9 cellular contexts compared by ENCODE assay signal in genomic region chr6:33789550-33789895, GRCh38. TPM values are rescaled to one million over a fixed set of nuclear protein-coding genes. Genes with fewer than 3 reads are reported as not detected.
DNase-seq lines count a peak whose midpoint lies in the region; ATAC-seq and TF ChIP-seq lines count a peak whose summit lies in the region.
"Had no signal": no experiment of that assay in that cellular context is flagged by ENCODE, and none has a peak within 500 bp of the region (broad histone marks: within the 10 kb centered on the region; RNA-seq: fewer than 3 reads in every experiment).

No MANE protein-coding gene starts in this region.

- H3K9ac ChIP-seq in KMS-11 = no peak overlapping the region

- peak overlapping the region; percentile 72 to 89 (median 84) for H3K4me3 Mint-ChIP-seq in naive thymus-derived CD4-positive, alpha-beta T cell

- intact Hi-C loops in naive thymus-derived CD4-positive, alpha-beta T cell (cut with micrococcal nuclease) = loop anchor here (1.0 to 10.0 kb wide), 16 partner anchors 19 to 1661 kb away; partner anchors contain the start of genes UQCC2 (in 2 of the 2), ZBTB9 (in 2 of the 2), ANKS1A (in 1 of the 2) and ATF6B (in 1 of the 2)

- H3K4me1 ChIP-seq in ACC112 (ENCODE audit: control insufficient read depth, insufficient read depth, low read length, unreplicated experiment) (peaks cover 36% of the 10 kb centered on the region), KMS-11 (ENCODE audit: low read depth, poor library complexity, severe bottlenecking) (peaks cover 13% of the 10 kb centered on the region)
- H3K4me1 ChIP-seq in naive thymus-derived CD4-positive, alpha-beta T cell (ENCODE audit: control insufficient read depth in 2 of 2, insufficient read depth in 2 of 2, low read length in 2 of 2) = peaks cover 37 to 40% of the 10 kb centered on the region in 2 donors

- CTCF ChIA-PET in naive thymus-derived CD4-positive, alpha-beta T cell (lab: Charles Lee) = no interaction called here

- H3K27ac Mint-ChIP-seq in naive thymus-derived CD4-positive, alpha-beta T cell = peak overlapping the region; percentile 47 to 92 (median 84)

- H4K20me1 ChIP-seq in KMS-11 (ENCODE audit: insufficient read depth) = no peaks in the 10 kb centered on the region

- 0 out of 2 replicates have a peak, but pooled peaks cover 7% of the 10 kb centered on the region for H3K36me3 ChIP-seq in ACC112 (ENCODE audit: insufficient read depth, low read length)
- no peaks in the 10 kb centered on the region for H3K36me3 ChIP-seq in KMS-11 (ENCODE audit: insufficient read depth)
- peaks cover 0 to 24% (median 0%) of the 10 kb centered on the region in 3 experiments for H3K36me3 ChIP-seq in naive thymus-derived CD4-positive, alpha-beta T cell (ENCODE audit: control insufficient read depth in 2 of 3, insufficient read depth in 3 of 3, low read length in 3 of 3)

- H3K9me3 ChIP-seq in naive thymus-derived CD4-positive, alpha-beta T cell (ENCODE audit: control insufficient read depth in 2 of 3, low read length in 3 of 3) = no peaks in the 10 kb centered on the region

- peak overlapping the region; percentile 77 for H3K27ac ChIP-seq in ACC112 (ENCODE audit: low read depth, low read length)
- no peak overlapping the region for H3K27ac ChIP-seq in KMS-11
- no peak overlapping the region for H3K27ac ChIP-seq in naive thymus-derived CD4-positive, alpha-beta T cell (ENCODE audit: low read depth, low read length)

- peaks cover 10 to 21% (median 13%) of the 10 kb centered on the region in 5 donors for H3K36me3 Mint-ChIP-seq in naive thymus-derived CD4-positive, alpha-beta T cell

- peaks cover 0 to 2% (median 0%) of the 10 kb centered on the region in 11 donors for H3K9me3 Mint-ChIP-seq in naive thymus-derived CD4-positive, alpha-beta T cell

- POLR2A ChIA-PET in naive thymus-derived CD4-positive, alpha-beta T cell (lab: Charles Lee) = interaction anchor here (1.0 to 2.8 kb wide), 5 partner anchors 20 to 209 kb away, joined by 3 to 8 read pairs (median 4); partner anchors contain the start of genes BAK1 and UQCC2

- H3K27me3 Mint-ChIP-seq in naive thymus-derived CD4-positive, alpha-beta T cell = peaks cover 0 to 25% (median 0%) of the 10 kb centered on the region in 5 donors

- no peak for ATAC-seq in naive thymus-derived CD4-positive, alpha-beta T cell
- no peak for ATAC-seq in HG03097 (IDR thresholded peaks at IDR 0.05; ENCODE audit: low FRiP score, unreplicated experiment)

- DNase-seq in choroid plexus epithelial cell (ENCODE audit: low read depth) = no peak
- no peak for DNase-seq in naive thymus-derived CD4-positive, alpha-beta T cell
- DNase-seq in NAMALWA (ENCODE audit: low spot score) = no peak
- no peak for DNase-seq in NCI-H345 treated with DMSO at 0.1 percent for 48 hours (lab: John Stamatoyannopoulos, UW; ENCODE audit: unreplicated experiment)
- no peak for DNase-seq in NCI-H2029 treated with DMSO at 0.1 percent for 48 hours (lab: John Stamatoyannopoulos, UW)

- H3K4me1 Mint-ChIP-seq in naive thymus-derived CD4-positive, alpha-beta T cell = peaks cover 40 to 50% (median 45%) of the 10 kb centered on the region in 7 donors

- H2AFZ ChIP-seq in ACC112 (ENCODE audit: low read length, unreplicated experiment) = peak overlapping the region; percentile 98
- peak overlapping the region; percentile 68 for H2AFZ ChIP-seq in KMS-11 (ENCODE audit: low read depth)

- no peak for TF ChIP-seq CTCF in KMS-11 (conservative IDR thresholded peaks at IDR 0.05; ENCODE audit: low read depth, low read length)
- TF ChIP-seq CTCF in choroid plexus epithelial cell (conservative IDR thresholded peaks at IDR 0.05; ENCODE audit: low read depth, low read length) = no peak

- H3K79me2 ChIP-seq in ACC112 (ENCODE audit: control insufficient read depth, insufficient read depth, low read length, unreplicated experiment) (peaks cover 46% of the 10 kb centered on the region), KMS-11 (ENCODE audit: insufficient read depth, low read depth) (peaks cover 12% of the 10 kb centered on the region; the same call in 1 of the 2 replicates)

- H3K27me3 ChIP-seq in ACC112 (ENCODE audit: insufficient read depth, low read length) (peaks cover 13% of the 10 kb centered on the region), KMS-11 (ENCODE audit: insufficient read depth, low read depth) (peaks cover 35% of the 10 kb centered on the region; the same call in 1 of the 2 replicates)
- H3K27me3 ChIP-seq in naive thymus-derived CD4-positive, alpha-beta T cell (ENCODE audit: control insufficient read depth in 2 of 2, insufficient read depth in 2 of 2, low read length in 2 of 2) = no peaks in the 10 kb centered on the region

- H3K4me3 ChIP-seq in ACC112 (ENCODE audit: low read depth, low read length) (peak overlapping the region; percentile 81), KMS-11 (IDR thresholded peaks at IDR 0.05; ENCODE audit: insufficient read depth, low read depth, low read length) (no peak overlapping the region), choroid plexus epithelial cell (ENCODE audit: low read depth, low read length) (peak overlapping the region; percentile 76)
- H3K4me3 ChIP-seq in naive thymus-derived CD4-positive, alpha-beta T cell (ENCODE audit: low read length) = no peak overlapping the region

- peak overlapping the region; percentile 15; the same call in 1 of the 2 replicates for H3K4me2 ChIP-seq in KMS-11

RNA-seq across cellular contexts. Expression of gene LEMD2, which starts 0.6 kb away (rescaled TPM):
- 100 to 1,000 TPM in 4 of 5 experiments, 10 to 100 TPM in 1; 71.4 to 124 (median 118) TPM for total RNA-seq in naive thymus-derived CD4-positive, alpha-beta T cell
- 10 to 100 TPM; 27.0 to 46.6 TPM for polyA plus RNA-seq in naive thymus-derived CD4-positive, alpha-beta T cell

RNA-seq across cellular contexts. Expression of gene MLN, which starts 14.3 kb away (rescaled TPM):
- not detected for total RNA-seq in naive thymus-derived CD4-positive, alpha-beta T cell
- polyA plus RNA-seq in naive thymus-derived CD4-positive, alpha-beta T cell = not detected
- total RNA-seq: lung had no signal
- polyA plus RNA-seq: lung had no signal

RNA-seq across cellular contexts. Expression of gene IP6K3, which starts 42.8 kb away (rescaled TPM):
- not detected for total RNA-seq in naive thymus-derived CD4-positive, alpha-beta T cell
- not detected for polyA plus RNA-seq in naive thymus-derived CD4-positive, alpha-beta T cell

Comparison
In these comparisons a context has a peak if more than half of its experiments do, and no peak if none do; other contexts are left out.
1. H3K4me3 ChIP-seq: peak in ACC112 (single experiment) and choroid plexus epithelial cell (single experiment); none in KMS-11 (single experiment) and naive thymus-derived CD4-positive, alpha-beta T cell (single experiment).